8 cellular contexts compared by ENCODE assay signal in the genomic region with DNA sequence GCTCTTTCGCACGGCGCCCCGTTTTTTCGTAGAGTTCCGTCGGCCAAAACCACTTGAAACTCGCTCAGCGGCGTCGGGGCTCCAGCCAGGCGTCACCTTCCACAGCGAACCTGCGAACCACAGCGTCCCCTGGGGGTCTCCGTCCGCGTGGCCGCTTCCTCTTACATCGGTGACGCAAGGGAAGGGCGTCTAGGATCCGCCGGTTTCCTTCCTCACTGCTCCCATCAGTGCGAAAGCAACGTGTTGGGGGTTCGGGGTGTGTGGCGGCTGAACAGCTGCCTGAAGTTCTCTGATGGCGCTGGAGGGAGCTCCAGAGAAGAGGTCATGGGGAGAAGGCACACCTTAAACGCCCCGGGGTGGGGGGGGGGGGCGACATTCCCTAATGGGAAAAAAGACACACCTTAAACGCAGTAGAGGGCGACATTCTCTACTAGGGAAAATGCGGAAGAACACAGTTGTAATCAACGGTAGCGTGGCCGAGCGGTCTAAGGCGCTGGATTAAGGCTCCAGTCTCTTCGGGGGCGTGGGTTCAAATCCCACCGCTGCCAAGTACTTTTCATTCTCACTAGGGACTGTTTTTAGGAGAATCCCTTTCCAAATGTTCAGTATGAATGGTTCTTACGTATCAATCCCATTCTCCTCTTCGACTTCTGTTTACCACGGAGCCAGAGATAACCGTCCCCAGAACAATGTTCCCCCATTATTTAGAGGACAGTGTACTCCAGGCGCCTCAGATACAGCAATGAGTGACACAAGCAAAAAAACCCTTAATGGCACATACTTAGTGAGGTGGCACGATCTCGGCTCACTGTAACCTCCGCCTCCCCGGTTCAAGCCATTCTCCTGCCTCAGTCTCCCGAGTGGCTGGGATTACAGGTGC. TPM values are rescaled to one million over a fixed set of nuclear protein-coding genes. Genes with fewer than 3 reads are reported as not detected.
DNase-seq lines count a peak whose midpoint lies in the region; ATAC-seq and TF ChIP-seq lines count a peak whose summit lies in the region.

No MANE protein-coding gene starts in this region.

- peak overlapping the region; percentile 83 for H3K4me3 Mint-ChIP-seq in activated CD4-positive, alpha-beta T cell treated with anti-CD3 and anti-CD28 coated beads for 36 hours

- H3K9me3 ChIP-seq in colonic mucosa (no peaks in the 10 kb centered on the region), lower lobe of right lung (no peaks in the 10 kb centered on the region)

- 0 out of 2 replicates have a peak overlapping the region, but pooled peaks have one; percentile 12 for H3K4me3 ChIP-seq in HFF-Myc (replicated peaks; ENCODE audit: low read depth, low read length)
- peak overlapping the region; percentile 23 for H3K4me3 ChIP-seq in colonic mucosa
- H3K4me3 ChIP-seq in lower lobe of right lung = peak overlapping the region; percentile 41

- H3K36me3 Mint-ChIP-seq in activated CD4-positive, alpha-beta T cell treated with anti-CD3 and anti-CD28 coated beads for 36 hours (ENCODE audit: low read depth) = peaks cover 2% of the 10 kb centered on the region

- peaks cover 24% of the 10 kb centered on the region for H3K4me1 Mint-ChIP-seq in activated CD4-positive, alpha-beta T cell treated with anti-CD3 and anti-CD28 coated beads for 36 hours

- TF ChIP-seq CTCF in HFF-Myc (IDR thresholded peaks at IDR 0.05; ENCODE audit: low read depth, low read length, missing control alignments) (peak; percentile 58), colonic mucosa (IDR thresholded peaks at IDR 0.05) (no peak), lower lobe of right lung (IDR thresholded peaks at IDR 0.05) (peak; percentile 48)

- peak overlapping the region; percentile 69 for H3K27ac Mint-ChIP-seq in activated CD4-positive, alpha-beta T cell treated with anti-CD3 and anti-CD28 coated beads for 36 hours

- no peak overlapping the region for H3K27ac ChIP-seq in colonic mucosa
- no peak overlapping the region for H3K27ac ChIP-seq in lower lobe of right lung

- H3K4me1 ChIP-seq in colonic mucosa = no peaks in the 10 kb centered on the region
- no peaks in the 10 kb centered on the region for H3K4me1 ChIP-seq in lower lobe of right lung

- POLR2A ChIA-PET in activated CD4-positive, alpha-beta T cell treated with anti-CD3 and anti-CD28 coated beads for 36 hours (lab: Charles Lee) = no interaction called here

- H3K27me3 ChIP-seq in colonic mucosa = no peaks in the 10 kb centered on the region
- no peaks in the 10 kb centered on the region for H3K27me3 ChIP-seq in lower lobe of right lung (ENCODE audit: low read depth)

- H3K36me3 ChIP-seq in colonic mucosa (no peaks in the 10 kb centered on the region), lower lobe of right lung (no peaks in the 10 kb centered on the region)

- CTCF ChIA-PET in activated CD4-positive, alpha-beta T cell treated with anti-CD3 and anti-CD28 coated beads for 36 hours (lab: Charles Lee) = interaction anchor here (0.6 to 1.0 kb wide), 2 partner anchors 26 to 151 kb away, joined by 3 to 6 read pairs; no protein-coding TSS in a partner anchor

- peak overlapping the region in 1 of 2 donors; percentile 50 for H3K9ac ChIP-seq in colonic mucosa (ENCODE audit: low read depth in 2 of 2, low read length in 2 of 2)

- intact Hi-C loops in activated CD4-positive, alpha-beta T cell treated with anti-CD3 and anti-CD28 coated beads for 36 hours (cut with DNase I, micrococcal nuclease) = loop anchor here (1.0 to 2.0 kb wide), 3 partner anchors 28 to 151 kb away; no protein-coding TSS in a partner anchor
- intact Hi-C loops in colonic mucosa (cut with DNase I) (loop anchor here (10.0 kb wide), 1 partner anchor 154 kb away; no protein-coding TSS in a partner anchor), lower lobe of right lung (cut with DNase I) (no loop called here)

- peak; percentile 82 for ATAC-seq in activated CD4-positive, alpha-beta T cell treated with anti-CD3 and anti-CD28 coated beads for 36 hours
- ATAC-seq in lower lobe of right lung = peak; percentile 47 to 59
- ATAC-seq in HG03469 (IDR thresholded peaks at IDR 0.05; ENCODE audit: unreplicated experiment) = no peak

- DNase-seq in HFF-Myc (ENCODE audit: extremely low read depth, low read depth) (no peak), colonic mucosa (peak; percentile 85), lower lobe of right lung (peak; percentile 79), cerebellar cortex (ENCODE audit: low spot score) (no peak), LoVo (ENCODE audit: low spot score) (no peak)
- DNase-seq in activated CD4-positive, alpha-beta T cell treated with anti-CD3 and anti-CD28 coated beads for 36 hours = peak; percentile 86
- peak; percentile 29 to 38 for DNase-seq in stimulated activated CD8-positive, alpha-beta memory T cell treated with anti-CD3 and anti-CD28 coated beads, Interleukin-15, amount 100 ng/mL, for 4 hours (ENCODE audit: low read depth in 2 of 2)

- peaks cover 18% of the 10 kb centered on the region for H3K27me3 Mint-ChIP-seq in activated CD4-positive, alpha-beta T cell treated with anti-CD3 and anti-CD28 coated beads for 36 hours

- no peaks in the 10 kb centered on the region for H3K9me3 Mint-ChIP-seq in activated CD4-positive, alpha-beta T cell treated with anti-CD3 and anti-CD28 coated beads for 36 hours (ENCODE audit: low read depth)

RNA-seq across cellular contexts. Expression of a gene that starts 16.3 kb away (rescaled TPM):
- 1 to 10 TPM in 1 of 2 experiments, under 1 TPM in 1; 0.98 to 1.0 TPM for total RNA-seq in activated CD4-positive, alpha-beta T cell treated with anti-CD3 and anti-CD28 coated beads for 36 hours
- 1 to 10 TPM; 1.1 to 2.1 TPM for total RNA-seq in colonic mucosa
- total RNA-seq in lower lobe of right lung = 1.6 TPM

RNA-seq across cellular contexts. Expression of a gene that starts 56.2 kb away (rescaled TPM):
- not detected for total RNA-seq in activated CD4-positive, alpha-beta T cell treated with anti-CD3 and anti-CD28 coated beads for 36 hours
- total RNA-seq in colonic mucosa (not detected), lower lobe of right lung (not detected)

Comparison
In these comparisons a context has a peak if more than half of its experiments do, and no peak if none do; other contexts are left out.
1. DNase-seq: peak in activated CD4-positive, alpha-beta T cell treated with anti-CD3 and anti-CD28 coated beads for 36 hours (single experiment), colonic mucosa (single experiment), lower lobe of right lung (single experiment) and stimulated activated CD8-positive, alpha-beta memory T cell treated with anti-CD3 and anti-CD28 coated beads, Interleukin-15, amount 100 ng/mL, for 4 hours (2 of 2); none in HFF-Myc (single experiment), cerebellar cortex (single experiment) and LoVo (single experiment).
2. Peak in every context shown above with its lines, with median percentiles within 50 percentile points of each other: H3K4me3 ChIP-seq.